In genomic region chr17:27525836-27526235, GRCh38 we compare ENCODE assay signal across 18 cellular contexts.
DNase-seq lines count a peak whose midpoint lies in the region; ATAC-seq and TF ChIP-seq lines count a peak whose summit lies in the region.
"Had no signal": no experiment of that assay in that cellular context is flagged by ENCODE, and none has a peak within 500 bp of the region (broad histone marks: within the 10 kb centered on the region; RNA-seq: fewer than 3 reads in every experiment).

No MANE protein-coding gene starts in this region.

- H3K79me2 ChIP-seq in hepatocyte: peaks cover 81% of the 10 kb centered on the region

- H3K36me3 ChIP-seq in SK-N-MC (ENCODE audit: insufficient read depth, low read length) (no peaks in the 10 kb centered on the region), hepatocyte (replicated peaks; ENCODE audit: insufficient read depth, low read depth) (no peaks in the 10 kb centered on the region)
- H3K36me3 ChIP-seq: Peyer's patch had no signal

- TF ChIP-seq CTCF in hepatocyte (IDR thresholded peaks at IDR 0.05; ENCODE audit: poor library complexity): no peak
- TF ChIP-seq CTCF in type B pancreatic cell (conservative IDR thresholded peaks at IDR 0.05): no peak
- no peak for TF ChIP-seq CTCF in GM13976 (IDR thresholded peaks at IDR 0.05; ENCODE audit: borderline replicate concordance, control extremely low read depth, extremely low read depth, insufficient read depth, missing control alignments)

- no peak for ATAC-seq in activated T-cell treated with anti-CD3 and anti-CD28 coated beads, Interleukin-2, amount 50 U/mL, for 72 hours (replicated peaks in 1 of 2)
- ATAC-seq in activated T-cell treated with anti-CD3 and anti-CD28 coated beads, Interleukin-2, amount 50 U/mL, for 4 hours: no peak
- ATAC-seq: A549, HepG2 had no signal

- no peaks in the 10 kb centered on the region for H3K27me3 Mint-ChIP-seq in activated T-cell treated with anti-CD3 and anti-CD28 coated beads, Interleukin-2, amount 50 U/mL, for 72 hours (ENCODE audit: low read depth)
- no peaks in the 10 kb centered on the region for H3K27me3 Mint-ChIP-seq in activated T-cell treated with anti-CD3 and anti-CD28 coated beads, Interleukin-2, amount 50 U/mL, for 4 hours (ENCODE audit: low read depth)
- H3K27me3 Mint-ChIP-seq in type B pancreatic cell: no peaks in the 10 kb centered on the region

- H3K9me3 Mint-ChIP-seq in activated T-cell treated with anti-CD3 and anti-CD28 coated beads, Interleukin-2, amount 50 U/mL, for 72 hours: no peaks in the 10 kb centered on the region
- no peaks in the 10 kb centered on the region for H3K9me3 Mint-ChIP-seq in activated T-cell treated with anti-CD3 and anti-CD28 coated beads, Interleukin-2, amount 50 U/mL, for 4 hours
- H3K9me3 Mint-ChIP-seq in type B pancreatic cell: no peaks in the 10 kb centered on the region

- 100% methylated on average over 2 of the region's 2 CpGs for WGBS in hepatocyte (ENCODE audit: low lambda C conversion rate, missing lambda C conversion rate)

- H3K4me3 ChIP-seq in SK-N-MC (no peak overlapping the region), hepatocyte (no peak overlapping the region)
- H3K4me3 ChIP-seq: A549, Peyer's patch had no signal

- no peak overlapping the region for H3K4me2 ChIP-seq in hepatocyte
- H3K4me2 ChIP-seq: KMS-11 had no signal

- peaks cover 0 to 6% of the 10 kb centered on the region in 2 donors for H3K36me3 Mint-ChIP-seq in activated T-cell treated with anti-CD3 and anti-CD28 coated beads, Interleukin-2, amount 50 U/mL, for 72 hours (ENCODE audit: insufficient read depth in 2 of 2)
- H3K36me3 Mint-ChIP-seq in activated T-cell treated with anti-CD3 and anti-CD28 coated beads, Interleukin-2, amount 50 U/mL, for 4 hours (ENCODE audit: insufficient read depth): no peaks in the 10 kb centered on the region
- no peaks in the 10 kb centered on the region for H3K36me3 Mint-ChIP-seq in type B pancreatic cell

- peaks cover 39% of the 10 kb centered on the region for H3K4me1 ChIP-seq in hepatocyte (ENCODE audit: insufficient read depth)

- H2AFZ ChIP-seq in hepatocyte: no peak overlapping the region

- peak overlapping the region in 1 of 2 donors; percentile 45 for H3K4me3 Mint-ChIP-seq in activated T-cell treated with anti-CD3 and anti-CD28 coated beads, Interleukin-2, amount 50 U/mL, for 72 hours
- no peak overlapping the region for H3K4me3 Mint-ChIP-seq in activated T-cell treated with anti-CD3 and anti-CD28 coated beads, Interleukin-2, amount 50 U/mL, for 4 hours
- H3K4me3 Mint-ChIP-seq in type B pancreatic cell: no peak overlapping the region

- no peaks in the 10 kb centered on the region for H4K20me1 ChIP-seq in hepatocyte (ENCODE audit: insufficient read depth, poor library complexity, severe bottlenecking)

- in situ Hi-C loops in GM13976 (cut with MboI; ENCODE audit: low sequenced_read_pairs, unreplicated experiment): no loop called here

- no peaks in the 10 kb centered on the region for H3K27me3 ChIP-seq in hepatocyte
- H3K27me3 ChIP-seq: Peyer's patch had no signal

- no peak for DNase-seq in activated T-cell treated with anti-CD3 and anti-CD28 coated beads, Interleukin-2, amount 50 U/mL, for 72 hours
- DNase-seq in activated T-cell treated with anti-CD3 and anti-CD28 coated beads, Interleukin-2, amount 50 U/mL, for 4 hours: no peak
- DNase-seq in SK-N-MC (ENCODE audit: low read depth, low spot score) (no peak), hepatocyte (ENCODE audit: low spot score) (no peak), type B pancreatic cell (ENCODE audit: extremely low spot score, unreplicated experiment) (no peak), NOMO-1 treated with DMSO at 0.1 percent for 48 hours (lab: John Stamatoyannopoulos, UW; ENCODE audit: unreplicated experiment) (no peak), GM13976 (ENCODE audit: low spot score) (no peak)
- DNase-seq in activated CD4-positive, CD25-positive, alpha-beta regulatory T cell (lab: John Stamatoyannopoulos, UW): no peak
- DNase-seq: DMS 273 treated with DMSO at 0.1 percent for 48 hours, NCI-H1048, NCI-H146, NCI-H2107, Peyer's patch, Right ventricle myocardium superior had no signal

- H3K9ac ChIP-seq in SK-N-MC (ENCODE audit: insufficient read length): no peak overlapping the region
- H3K9ac ChIP-seq: KMS-11 had no signal

- H3K27ac Mint-ChIP-seq in activated T-cell treated with anti-CD3 and anti-CD28 coated beads, Interleukin-2, amount 50 U/mL, for 72 hours: peak overlapping the region; percentile 66
- H3K27ac Mint-ChIP-seq in type B pancreatic cell: peak overlapping the region; percentile 24

- peaks cover 89% of the 10 kb centered on the region for H3K4me1 Mint-ChIP-seq in activated T-cell treated with anti-CD3 and anti-CD28 coated beads, Interleukin-2, amount 50 U/mL, for 72 hours (ENCODE audit: low read depth)
- peaks cover 30% of the 10 kb centered on the region for H3K4me1 Mint-ChIP-seq in activated T-cell treated with anti-CD3 and anti-CD28 coated beads, Interleukin-2, amount 50 U/mL, for 4 hours (ENCODE audit: low read depth)
- peaks cover 46% of the 10 kb centered on the region for H3K4me1 Mint-ChIP-seq in type B pancreatic cell (ENCODE audit: unreplicated experiment)

- 0 out of 2 replicates have a peak overlapping the region, but pooled peaks have one; percentile 23 for H3K27ac ChIP-seq in SK-N-MC
- peak overlapping the region; percentile 55 for H3K27ac ChIP-seq in hepatocyte
- H3K27ac ChIP-seq: C4-2B, KMS-11, Peyer's patch had no signal

- H3K9me2 ChIP-seq in hepatocyte (replicated peaks; ENCODE audit: insufficient read depth): no peaks in the 10 kb centered on the region

- no peaks in the 10 kb centered on the region for H3K9me3 ChIP-seq in SK-N-MC (ENCODE audit: low read depth, low read length)
- H3K9me3 ChIP-seq in hepatocyte (ENCODE audit: low read depth): no peaks in the 10 kb centered on the region
- H3K9me3 ChIP-seq: A549, Peyer's patch had no signal
